ENCODE assay signal across 11 cellular contexts in the genomic region with DNA sequence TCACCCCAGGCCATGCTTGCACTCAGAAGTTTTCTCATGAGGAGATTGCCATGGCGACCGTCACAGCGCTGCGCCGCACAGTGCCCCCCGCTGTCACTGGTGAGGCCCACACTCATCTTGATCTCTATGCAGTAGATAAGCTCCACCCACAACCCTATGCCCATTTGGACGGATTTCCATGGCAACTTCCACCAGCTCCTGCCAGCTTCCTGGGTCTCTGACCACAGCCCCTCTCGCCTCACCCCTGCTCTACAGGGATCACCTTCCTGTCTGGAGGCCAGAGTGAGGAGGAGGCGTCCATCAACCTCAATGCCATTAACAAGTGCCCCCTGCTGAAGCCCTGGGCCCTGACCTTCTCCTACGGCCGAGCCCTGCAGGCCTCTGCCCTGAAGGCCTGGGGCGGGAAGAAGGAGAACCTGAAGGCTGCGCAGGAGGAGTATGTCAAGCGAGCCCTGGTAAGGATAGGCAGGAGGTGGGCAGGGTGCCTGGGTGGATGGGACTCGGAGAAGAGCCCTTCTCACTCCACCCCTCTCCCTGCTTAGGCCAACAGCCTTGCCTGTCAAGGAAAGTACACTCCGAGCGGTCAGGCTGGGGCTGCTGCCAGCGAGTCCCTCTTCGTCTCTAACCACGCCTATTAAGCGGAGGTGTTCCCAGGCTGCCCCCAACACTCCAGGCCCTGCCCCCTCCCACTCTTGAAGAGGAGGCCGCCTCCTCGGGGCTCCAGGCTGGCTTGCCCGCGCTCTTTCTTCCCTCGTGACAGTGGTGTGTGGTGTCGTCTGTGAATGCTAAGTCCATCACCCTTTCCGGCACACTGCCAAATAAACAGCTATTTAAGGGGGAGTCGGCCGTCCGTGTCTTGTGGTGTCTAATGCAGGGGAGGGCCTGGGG. TPM values are rescaled to one million over a fixed set of nuclear protein-coding genes. Genes with fewer than 3 reads are reported as not detected.
DNase-seq lines count a peak whose midpoint lies in the region; ATAC-seq and TF ChIP-seq lines count a peak whose summit lies in the region.
"Had no signal": no experiment of that assay in that cellular context is flagged by ENCODE, and none has a peak within 500 bp of the region (broad histone marks: within the 10 kb centered on the region; RNA-seq: fewer than 3 reads in every experiment).

No MANE protein-coding gene starts in this region.

- H3K9me3 Mint-ChIP-seq in Caco-2 (ENCODE audit: unreplicated experiment), result no peaks in the 10 kb centered on the region
- H3K9me3 Mint-ChIP-seq in endothelial cell (ENCODE audit: unreplicated experiment), result no peaks in the 10 kb centered on the region

- H3K4me3 ChIP-seq in Caco-2 (ENCODE audit: low read depth, low read length), result no peak overlapping the region
- H3K4me3 ChIP-seq in rectal smooth muscle tissue (ENCODE audit: low read length), result peak overlapping the region; percentile 23
- no peak overlapping the region for H3K4me3 ChIP-seq in MM.1S (ENCODE audit: low read length)
- H3K4me3 ChIP-seq in Peyer's patch, result peak overlapping the region in 1 of 4 donors; percentile 6
- H3K4me3 ChIP-seq: PC-9 had no signal

- H3K36me3 ChIP-seq in Caco-2 (ENCODE audit: control insufficient read depth, insufficient read depth, low read length) (peaks cover 15% of the 10 kb centered on the region), rectal smooth muscle tissue (ENCODE audit: control insufficient read depth, insufficient read depth, low read length) (peaks cover 43% of the 10 kb centered on the region), MM.1S (replicated peaks; ENCODE audit: insufficient read depth, low read length) (peaks cover 22% of the 10 kb centered on the region), Peyer's patch (peaks cover 0 to 63% (median 0%) of the 10 kb centered on the region in 3 donors)

- H3K27ac ChIP-seq in rectal smooth muscle tissue (ENCODE audit: low read depth, low read length), result peak overlapping the region; percentile 51
- H3K27ac ChIP-seq in MM.1S (ENCODE audit: low read length), result no peak overlapping the region
- no peak overlapping the region for H3K27ac ChIP-seq in Peyer's patch

- H3K36me3 Mint-ChIP-seq in Caco-2 (ENCODE audit: insufficient read depth, unreplicated experiment) (peaks cover 79% of the 10 kb centered on the region), endothelial cell (ENCODE audit: low read depth, unreplicated experiment) (peaks cover 32% of the 10 kb centered on the region)

- H3K9me2 ChIP-seq in MM.1S (replicated peaks; ENCODE audit: insufficient read depth, low read length), result no peaks in the 10 kb centered on the region

- TSS peak; percentile 3 for BruUV-seq in Caco-2 (replicated peaks; lab: Mats Ljungman, UMichigan)

- peaks cover 4% of the 10 kb centered on the region; the same call in 1 of the 2 replicates for H3K4me1 ChIP-seq in Caco-2
- H3K4me1 ChIP-seq in rectal smooth muscle tissue (ENCODE audit: control insufficient read depth, insufficient read depth, low read length), result peaks cover 32% of the 10 kb centered on the region
- peaks cover 16% of the 10 kb centered on the region for H3K4me1 ChIP-seq in MM.1S (ENCODE audit: low read length)
- peaks cover 0 to 37% (median 7%) of the 10 kb centered on the region in 4 donors for H3K4me1 ChIP-seq in Peyer's patch

- TF ChIP-seq CTCF in Caco-2 (IDR thresholded peaks at IDR 0.05; ENCODE audit: insufficient read depth in 1 of 2, low read depth in 1 of 2, low read length in 1 of 2, severe bottlenecking in 1 of 2, unreplicated experiment in 1 of 2) (no peak), endothelial cell (IDR thresholded peaks at IDR 0.05; ENCODE audit: unreplicated experiment) (no peak), MM.1S (IDR thresholded peaks at IDR 0.05; ENCODE audit: low read length) (no peak), Peyer's patch (IDR thresholded peaks at IDR 0.05) (no peak)

- in situ Hi-C loops in SK-MEL-5 (cut with HindIII; ENCODE audit: low pct_unique_long_range_greater_than_20kb, low sequenced_read_pairs), result no loop called here

- POLR2A ChIA-PET in Caco-2 (lab: Charles Lee), result interaction anchor here (0.8 kb wide), 1 partner anchor 11 kb away, joined by 3 read pairs; no protein-coding TSS in a partner anchor

- peaks cover 47% of the 10 kb centered on the region for H3F3A ChIP-seq in MM.1S (ENCODE audit: insufficient read depth, low read length)

- H3K9me3 ChIP-seq in Caco-2 (no peaks in the 10 kb centered on the region), MM.1S (replicated peaks; ENCODE audit: insufficient read depth, low read length) (no peaks in the 10 kb centered on the region), Peyer's patch (no peaks in the 10 kb centered on the region)

- TF ChIP-seq POLR2A in Peyer's patch (IDR thresholded peaks at IDR 0.05), result no peak

- no peak overlapping the region for H3K27ac Mint-ChIP-seq in Caco-2 (ENCODE audit: unreplicated experiment)
- H3K27ac Mint-ChIP-seq in endothelial cell (ENCODE audit: unreplicated experiment), result no peak overlapping the region

- no peak overlapping the region for H3K4me2 ChIP-seq in MM.1S (ENCODE audit: low read depth, low read length)
- H3K4me2 ChIP-seq: PC-9 had no signal

- H3K79me2 ChIP-seq in MM.1S (ENCODE audit: low read length), result peaks cover 51% of the 10 kb centered on the region

- peaks cover 13% of the 10 kb centered on the region for H3K4me1 Mint-ChIP-seq in Caco-2 (ENCODE audit: low read depth, unreplicated experiment)
- peaks cover 12% of the 10 kb centered on the region for H3K4me1 Mint-ChIP-seq in endothelial cell (ENCODE audit: unreplicated experiment)

- H3K27me3 Mint-ChIP-seq in Caco-2 (ENCODE audit: insufficient read depth, unreplicated experiment) (no peaks in the 10 kb centered on the region), endothelial cell (ENCODE audit: unreplicated experiment) (peaks cover 11% of the 10 kb centered on the region)

- no peak overlapping the region for H3K9ac ChIP-seq in rectal smooth muscle tissue (ENCODE audit: low read length)
- no peak overlapping the region for H3K9ac ChIP-seq in MM.1S (ENCODE audit: low read length)

- CTCF ChIA-PET in Caco-2 (lab: Charles Lee), result no interaction called here

- no peak for ATAC-seq in HG03460 (IDR thresholded peaks at IDR 0.05; ENCODE audit: unreplicated experiment)

- H3K27me3 ChIP-seq in Caco-2 (replicated peaks; ENCODE audit: control insufficient read depth, insufficient read depth, low read length), result no peaks in the 10 kb centered on the region
- H3K27me3 ChIP-seq in rectal smooth muscle tissue (ENCODE audit: control insufficient read depth, insufficient read depth, low read length), result no peaks in the 10 kb centered on the region
- H3K27me3 ChIP-seq in MM.1S (replicated peaks; ENCODE audit: insufficient read depth, low read length), result no peaks in the 10 kb centered on the region
- no peaks in the 10 kb centered on the region for H3K27me3 ChIP-seq in Peyer's patch

- H4K20me1 ChIP-seq in MM.1S (ENCODE audit: insufficient read depth, low read length), result peaks cover 18% of the 10 kb centered on the region

- intact Hi-C loops in Caco-2 (cut with micrococcal nuclease; ENCODE audit: unreplicated experiment), result loop anchor here (5.0 to 10.0 kb wide), 2 partner anchors 335 to 1098 kb away; partner anchors contain the start of genes SPNS1 and ZNF771

- DNase-seq in Caco-2 (no peak), SK-MEL-5 (ENCODE audit: low read depth, low spot score) (peak; percentile 76), endothelial cell (ENCODE audit: low spot score) (no peak), MM.1S (no peak), CD1c-positive myeloid dendritic cell (ENCODE audit: extremely low spot score) (no peak), Peyer's patch (no peak)
- DNase-seq: Karpas-422, PC-9 had no signal

- H2AFZ ChIP-seq in MM.1S (ENCODE audit: low read length), result no peak overlapping the region
- H2AFZ ChIP-seq: PC-9 had no signal

- H3K4me3 Mint-ChIP-seq in Caco-2 (ENCODE audit: unreplicated experiment) (no peak overlapping the region), endothelial cell (ENCODE audit: unreplicated experiment) (peak overlapping the region; percentile 69)

RNA-seq across cellular contexts. Expression of gene ALDOA, which starts 4.3 kb away (rescaled TPM):
- total RNA-seq in Caco-2 (2022) (675 and 802 TPM in 2 replicates), endothelial cell (ENCODE audit: unreplicated experiment) (551 TPM), Peyer's patch (1,000 to 10,000 TPM in 1 of 4 donors, 100 to 1,000 TPM in 3; 427 to 1,063 (median 887) TPM)
- 1,063 and 1,100 TPM in 2 replicates for total RNA-seq in SK-MEL-5 (2014; rRNA removed; shearing (Covaris generic))
- polyA plus RNA-seq in SK-MEL-5 (2015; cell fraction: cytosol; rRNA removed), result 1,234 and 1,278 TPM in 2 replicates
- 341 and 353 TPM in 2 replicates for polyA plus RNA-seq in SK-MEL-5 (2015; cell fraction: nucleus; rRNA removed)

RNA-seq across cellular contexts. Expression of gene PPP4C, which starts 6.0 kb away (rescaled TPM):
- total RNA-seq in Caco-2 (2022) (130 and 134 TPM in 2 replicates), endothelial cell (ENCODE audit: unreplicated experiment) (191 TPM), Peyer's patch (10 to 100 TPM; 43.7 to 79.4 (median 56.6) TPM)
- 70.7 and 79.1 TPM in 2 replicates for total RNA-seq in SK-MEL-5 (2014; rRNA removed; shearing (Covaris generic))
- 89.7 and 104 TPM in 2 replicates for polyA plus RNA-seq in SK-MEL-5 (2015; cell fraction: cytosol; rRNA removed)
- polyA plus RNA-seq in SK-MEL-5 (2015; cell fraction: nucleus; rRNA removed), result 84.3 and 86.0 TPM in 2 replicates

RNA-seq across cellular contexts. Expression of gene TBX6, which starts 21.9 kb away (rescaled TPM):
- total RNA-seq in Caco-2 (2022) (1.1 and 1.6 TPM in 2 replicates), endothelial cell (ENCODE audit: unreplicated experiment) (2.6 TPM), Peyer's patch (1 to 10 TPM in 3 of 4 donors, under 1 TPM in 1; 0.53 to 3.4 (median 2.2) TPM)
- 0.08 and 0.24 TPM in 2 replicates for total RNA-seq in SK-MEL-5 (2014; rRNA removed; shearing (Covaris generic))
- 0.70 and 1.1 TPM in 2 replicates for polyA plus RNA-seq in SK-MEL-5 (2015; cell fraction: cytosol; rRNA removed)
- 2.2 and 3.6 TPM in 2 replicates for polyA plus RNA-seq in SK-MEL-5 (2015; cell fraction: nucleus; rRNA removed)

RNA-seq across cellular contexts. Expression of gene YPEL3, which starts 26.2 kb away (rescaled TPM):
- 24.4 and 26.3 TPM in 2 replicates for total RNA-seq in Caco-2 (2022)
- total RNA-seq in SK-MEL-5 (2014; rRNA removed; shearing (Covaris generic)), result 1.7 and 1.9 TPM in 2 replicates
- polyA plus RNA-seq in SK-MEL-5 (2015; cell fraction: cytosol; rRNA removed), result 6.4 and 9.1 TPM in 2 replicates
- polyA plus RNA-seq in SK-MEL-5 (2015; cell fraction: nucleus; rRNA removed), result 2.0 and 5.6 TPM in 2 replicates
- 45.9 TPM for total RNA-seq in endothelial cell (ENCODE audit: unreplicated experiment)
- total RNA-seq in Peyer's patch, result 100 to 1,000 TPM in 2 of 4 donors, 10 to 100 TPM in 2; 85.8 to 144 (median 113) TPM

RNA-seq across cellular contexts. Expression of gene TLCD3B, which starts 38.7 kb away (rescaled TPM):
- 0.48 and 0.60 TPM in 2 replicates for total RNA-seq in Caco-2 (2022)
- total RNA-seq in SK-MEL-5 (2014; rRNA removed; shearing (Covaris generic)), result not detected in 2 replicates
- not detected in 2 replicates for polyA plus RNA-seq in SK-MEL-5 (2015; cell fraction: cytosol; rRNA removed)
- polyA plus RNA-seq in SK-MEL-5 (2015; cell fraction: nucleus; rRNA removed), result 0.93 TPM in 1 of 2 replicates, not detected in the other
- total RNA-seq in endothelial cell (ENCODE audit: unreplicated experiment), result 1.4 TPM
- total RNA-seq in Peyer's patch, result not detected
- total RNA-seq: posterior vena cava had no signal
